Comparison of ENCODE assay signal across 27 cellular contexts in the genomic region with DNA sequence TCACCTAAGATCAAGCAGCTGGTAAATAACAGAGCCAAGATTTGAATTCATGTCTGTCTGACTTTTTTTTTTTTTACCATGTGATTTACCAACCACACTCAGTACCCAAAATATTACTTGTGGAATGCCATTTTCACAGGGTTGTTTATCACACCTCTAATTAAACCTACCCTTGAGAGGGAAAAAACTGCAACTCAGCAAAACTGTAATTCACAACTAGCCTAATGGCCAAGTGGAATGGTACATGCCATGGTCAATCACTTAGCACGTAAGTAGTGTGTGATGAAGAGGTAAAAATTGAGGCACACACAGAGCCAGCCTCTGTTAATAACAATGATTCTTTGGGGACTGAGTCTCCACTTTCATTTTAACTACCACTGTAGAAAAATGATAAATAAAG.
"Had no signal": no experiment of that assay in that cellular context is flagged by ENCODE, and none has a peak within 500 bp of the region (broad histone marks: within the 10 kb centered on the region; RNA-seq: fewer than 3 reads in every experiment).

No MANE protein-coding gene starts in this region.

- H2AFZ ChIP-seq: hepatocyte had no signal

- ATAC-seq: effector memory CD8-positive, alpha-beta T cell; foreskin keratinocyte; gastrocnemius medialis; gastroesophageal sphincter; heart left ventricle; heart right ventricle had no signal

- H3K9me3 ChIP-seq: colonic mucosa, esophagus muscularis mucosa, esophagus squamous epithelium, gastrocnemius medialis, gastroesophageal sphincter, heart left ventricle, heart right ventricle had no signal

- H3K27me3 ChIP-seq: colonic mucosa, dorsolateral prefrontal cortex, esophagus muscularis mucosa, esophagus squamous epithelium, foreskin keratinocyte, gastrocnemius medialis, gastroesophageal sphincter, heart left ventricle, heart right ventricle, hepatocyte had no signal

- H3K4me1 ChIP-seq: colonic mucosa, esophagus muscularis mucosa, gastrocnemius medialis, gastroesophageal sphincter, heart left ventricle, heart right ventricle had no signal

- H3K36me3 ChIP-seq: colonic mucosa, esophagus muscularis mucosa, esophagus squamous epithelium, gastrocnemius medialis, gastroesophageal sphincter, heart left ventricle, heart right ventricle had no signal

- FAIRE-seq: endometrium, endothelial cell of umbilical vein, frontal cortex had no signal

- H3K79me2 ChIP-seq: hepatocyte had no signal

- H3K27ac ChIP-seq: colonic mucosa, coronary artery, dorsolateral prefrontal cortex, epithelial cell of prostate, esophagus muscularis mucosa, esophagus squamous epithelium, foreskin keratinocyte, gastrocnemius medialis, gastroesophageal sphincter, heart left ventricle, heart right ventricle, hepatocyte had no signal

- H3K4me2 ChIP-seq: hepatocyte had no signal

- DNase-seq: colonic mucosa; cortex of kidney; dermis blood vessel endothelial cell; dorsolateral prefrontal cortex; effector CD4-positive, alpha-beta T cell; effector CD8-positive, alpha-beta T cell; effector memory CD4-positive, alpha-beta T cell; effector memory CD8-positive, alpha-beta T cell; endodermal cell; erythroblast; esophagus squamous epithelium; foreskin fibroblast; foreskin melanocyte; gastrocnemius medialis; glutamatergic neuron; head of caudate nucleus; heart left ventricle; heart right ventricle had no signal

- H3K4me3 ChIP-seq: colonic mucosa, coronary artery, dorsolateral prefrontal cortex, esophagus muscularis mucosa, esophagus squamous epithelium, gastrocnemius medialis, gastroesophageal sphincter, heart left ventricle, heart right ventricle, hepatocyte had no signal
